In the genomic region with DNA sequence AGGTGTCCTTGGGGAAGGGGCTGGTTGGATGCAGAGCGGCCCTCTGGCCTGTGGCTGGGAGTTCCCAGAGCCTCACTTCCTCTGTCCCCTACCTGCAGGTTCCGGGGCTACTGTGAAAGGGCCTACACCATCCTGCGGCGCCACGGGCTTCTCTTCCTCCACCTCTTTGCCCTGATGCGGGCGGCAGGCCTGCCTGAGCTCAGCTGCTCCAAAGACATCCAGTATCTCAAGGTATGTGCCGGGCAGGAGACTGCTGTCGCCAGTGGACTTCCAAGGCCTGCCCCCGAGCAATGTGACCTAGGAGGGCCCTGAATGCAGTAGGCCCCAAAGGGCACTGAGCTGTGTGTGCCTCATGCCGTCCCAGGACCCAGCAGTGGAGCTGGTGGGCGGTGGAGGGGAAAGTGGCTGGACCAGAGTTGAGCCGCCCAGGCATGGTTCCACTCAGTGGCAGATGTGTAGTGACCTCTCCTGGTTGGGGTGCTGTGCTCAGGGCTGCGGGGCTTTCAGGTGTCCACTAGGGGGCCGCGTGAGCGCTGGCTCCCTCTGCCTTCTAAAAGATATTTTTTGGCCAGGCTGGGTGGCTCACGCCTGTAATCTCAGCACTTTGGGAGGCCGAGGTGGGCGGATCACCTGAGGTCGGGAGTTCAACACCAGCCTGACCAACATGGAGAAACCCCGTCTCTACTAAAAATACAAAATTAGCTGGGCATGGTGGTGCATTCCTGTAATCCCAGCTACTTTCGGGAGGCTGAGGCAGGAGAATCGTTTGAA, we compare ENCODE assay signal across 8 cellular contexts.
A peak's percentile ranks its signal among the peaks of the same experiment; 100 is the strongest.
DNase-seq lines count a peak whose midpoint lies in the region; ATAC-seq and TF ChIP-seq lines count a peak whose summit lies in the region.

No MANE protein-coding gene starts in this region.

- TF ChIP-seq CTCF in choroid plexus epithelial cell (conservative IDR thresholded peaks at IDR 0.05; ENCODE audit: low read depth, low read length) (peak; percentile 90), lung (IDR thresholded peaks at IDR 0.05; ENCODE audit: control extremely low read depth, extremely low read depth) (peak; percentile 81)

- H3K27me3 ChIP-seq in lung (ENCODE audit: control insufficient read depth, insufficient read depth): no peaks in the 10 kb centered on the region

- 76 to 79% methylated on average over 24 of the region's 24 CpGs for WGBS in lung, 2 donors

- no peak overlapping the region for H3K4me3 ChIP-seq in choroid plexus epithelial cell (ENCODE audit: low read depth, low read length)
- no peak overlapping the region for H3K4me3 ChIP-seq in lung

- no peak overlapping the region for H3K27ac ChIP-seq in lung (ENCODE audit: low read depth in 1 of 2, low read length in 1 of 2)

- H3K4me1 ChIP-seq in lung (ENCODE audit: control insufficient read depth in 2 of 2, insufficient read depth in 2 of 2, low read length in 2 of 2): no peaks in the 10 kb centered on the region

- peak; percentile 67 for DNase-seq in CD1c-positive myeloid dendritic cell (ENCODE audit: extremely low spot score)
- peak; percentile 23 for DNase-seq in NCI-H2196 treated with DMSO at 0.1 percent for 48 hours (lab: John Stamatoyannopoulos, UW; ENCODE audit: unreplicated experiment)
- DNase-seq in activated CD4-positive, alpha-beta T cell treated with anti-CD3 and anti-CD28 coated beads for 1 hour: peak; percentile 57
- peak; percentile 71 for DNase-seq in choroid plexus epithelial cell (ENCODE audit: low read depth)
- DNase-seq in lung (ENCODE audit: low spot score): peak; percentile 56
- DNase-seq in stimulated activated naive CD8-positive, alpha-beta T cell treated with anti-CD3 and anti-CD28 coated beads, Interleukin-15, Interleukin-2, amounts not matched to agents 100 U/mL and 50 U/mL, for 24 hours: peak; percentile 74

- peak; percentile 66 for ATAC-seq in GM21737 (IDR thresholded peaks at IDR 0.05; ENCODE audit: unreplicated experiment)
- peak; percentile 74 for ATAC-seq in lung (ENCODE audit: insufficient read depth, low FRiP score)
- peak; percentile 52 for ATAC-seq in stimulated activated naive CD8-positive, alpha-beta T cell treated with anti-CD3 and anti-CD28 coated beads, Interleukin-15, Interleukin-2, amounts not matched to agents 100 U/mL and 50 U/mL, for 24 hours
- no peak for ATAC-seq in GM18498 (IDR thresholded peaks at IDR 0.05; ENCODE audit: unreplicated experiment)

- peaks cover 6 to 48% of the 10 kb centered on the region in 2 donors for H3K36me3 ChIP-seq in lung (ENCODE audit: control insufficient read depth in 2 of 2, insufficient read depth in 2 of 2, low read length in 2 of 2)

- H3K9me3 ChIP-seq in lung (ENCODE audit: control insufficient read depth in 2 of 2, insufficient read depth in 1 of 2, low read length in 1 of 2): peaks cover 0 to 9% of the 10 kb centered on the region in 2 donors

Comparison
In these comparisons a context has a peak if more than half of its experiments do, and no peak if none do; other contexts are left out.
1. DNase-seq: peak in every context shown above with its lines; median percentile 74 in stimulated activated naive CD8-positive, alpha-beta T cell treated with anti-CD3 and anti-CD28 coated beads, Interleukin-15, Interleukin-2, amounts not matched to agents 100 U/mL and 50 U/mL, for 24 hours; 71 in choroid plexus epithelial cell; 67 in CD1c-positive myeloid dendritic cell; 57 in activated CD4-positive, alpha-beta T cell treated with anti-CD3 and anti-CD28 coated beads for 1 hour; 56 in lung; 23 in NCI-H2196 treated with DMSO at 0.1 percent for 48 hours.